Comparison of ENCODE assay signal across 23 cellular contexts in the genomic region with DNA sequence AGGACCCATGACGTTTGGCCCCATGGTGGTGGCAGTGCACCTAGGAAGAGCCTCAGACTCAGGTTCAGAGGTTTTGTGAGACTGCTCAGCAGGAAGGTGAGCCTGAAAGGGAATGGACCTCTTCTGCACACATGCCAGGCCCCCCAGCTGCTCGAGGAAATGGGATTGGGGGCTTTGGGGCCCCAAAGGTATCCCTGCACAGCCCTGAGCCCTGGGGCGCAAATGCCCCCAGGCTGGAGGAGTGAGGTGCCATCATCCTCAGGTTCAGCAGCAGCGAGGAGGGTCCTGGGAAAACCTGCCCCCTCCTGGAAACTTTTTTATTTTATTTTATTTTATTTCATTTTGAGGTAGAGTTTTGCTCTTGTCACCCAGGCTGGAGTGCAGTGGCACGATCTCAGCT.
DNase-seq lines count a peak whose midpoint lies in the region; ATAC-seq and TF ChIP-seq lines count a peak whose summit lies in the region.
"Had no signal": no experiment of that assay in that cellular context is flagged by ENCODE, and none has a peak within 500 bp of the region (broad histone marks: within the 10 kb centered on the region; RNA-seq: fewer than 3 reads in every experiment).

No MANE protein-coding gene starts in this region.

- H3K27me3 ChIP-seq in endodermal cell (ENCODE audit: control insufficient read depth, insufficient read depth, low read length, poor library complexity, severe bottlenecking), result no peaks in the 10 kb centered on the region
- H3K27me3 ChIP-seq: BE2C, Peyer's patch, SJSA1 had no signal

- no peak for ATAC-seq in HG03469 (IDR thresholded peaks at IDR 0.05; ENCODE audit: unreplicated experiment)
- ATAC-seq: A549 had no signal

- peak; percentile 24 for TF ChIP-seq CTCF in endodermal cell (conservative IDR thresholded peaks at IDR 0.05)
- no peak for TF ChIP-seq CTCF in osteocyte (IDR thresholded peaks at IDR 0.05)

- H3K4me1 ChIP-seq in endodermal cell (ENCODE audit: control insufficient read depth, insufficient read depth, low read length), result no peaks in the 10 kb centered on the region
- H3K4me1 ChIP-seq: SJSA1 had no signal

- H3K27ac ChIP-seq in endodermal cell (ENCODE audit: low read depth, low read length), result no peak overlapping the region
- H3K27ac ChIP-seq: A549, Peyer's patch, SJSA1 had no signal

- in situ Hi-C loops in G401 (cut with HindIII; ENCODE audit: low sequenced_read_pairs), result no loop called here

- H3K27me3 Mint-ChIP-seq in endodermal cell (ENCODE audit: insufficient read depth), result peaks cover 23% of the 10 kb centered on the region
- H3K27me3 Mint-ChIP-seq in osteocyte (ENCODE audit: unreplicated experiment), result peaks cover 33% of the 10 kb centered on the region

- H3K36me3 Mint-ChIP-seq in endodermal cell (ENCODE audit: low read depth) (no peaks in the 10 kb centered on the region), osteocyte (ENCODE audit: unreplicated experiment) (no peaks in the 10 kb centered on the region)

- no peaks in the 10 kb centered on the region for H3K9me3 ChIP-seq in endodermal cell (ENCODE audit: control insufficient read depth, low read length)
- H3K9me3 ChIP-seq: A549, BE2C, Peyer's patch, SJSA1 had no signal

- 70 to 100% methylated on average over 1 to 5 of the region's 5 CpGs for WGBS in endodermal cell (ENCODE audit: insufficient coverage in 1 of 2, insufficient read length in 1 of 2), 2 experiments

- no peak overlapping the region for H3K9ac ChIP-seq in endodermal cell (ENCODE audit: extremely low read depth, low read length, poor library complexity, severe bottlenecking)

- H3K27ac Mint-ChIP-seq in endodermal cell (no peak overlapping the region), osteocyte (ENCODE audit: unreplicated experiment) (no peak overlapping the region)
- H3K27ac Mint-ChIP-seq: CD4-positive, alpha-beta T cell; H9; HFFc6 had no signal

- DNase-seq in AG20443 (ENCODE audit: low spot score) (peak; percentile 3), D341Med (ENCODE audit: low spot score) (peak; percentile 23), endodermal cell (no peak), osteocyte (ENCODE audit: extremely low spot score, unreplicated experiment) (peak; percentile 56), G401 (ENCODE audit: low spot score) (no peak), cortex of kidney (lab: John Stamatoyannopoulos, UW) (no peak)
- DNase-seq: BE2C; CD4-positive, alpha-beta T cell; COR-L47; DND-41; H9; HFFc6; KBM-7; MM.1S; NCI-H1048; NCI-H1417 treated with DMSO at 0.1 percent for 48 hours; NCI-H187; NCI-H446; NCI-H526; Peyer's patch had no signal

- no peak overlapping the region for H3K4me3 ChIP-seq in endodermal cell (ENCODE audit: low read length)
- H3K4me3 ChIP-seq: A549, Peyer's patch, SJSA1 had no signal

- H3K9me3 Mint-ChIP-seq in endodermal cell, result no peaks in the 10 kb centered on the region
- H3K9me3 Mint-ChIP-seq in osteocyte (ENCODE audit: unreplicated experiment), result no peaks in the 10 kb centered on the region
- H3K9me3 Mint-ChIP-seq: CD4-positive, alpha-beta T cell; H9; HFFc6 had no signal

- peaks cover 15% of the 10 kb centered on the region for H3K4me1 Mint-ChIP-seq in endodermal cell
- no peaks in the 10 kb centered on the region for H3K4me1 Mint-ChIP-seq in osteocyte (ENCODE audit: unreplicated experiment)

- H3K4me3 Mint-ChIP-seq in endodermal cell, result no peak overlapping the region
- no peak overlapping the region for H3K4me3 Mint-ChIP-seq in osteocyte (ENCODE audit: unreplicated experiment)
- H3K4me3 Mint-ChIP-seq: CD4-positive, alpha-beta T cell; H9; HFFc6 had no signal

- no peaks in the 10 kb centered on the region for H3K36me3 ChIP-seq in endodermal cell (ENCODE audit: control insufficient read depth, insufficient read depth, low read length)
- H3K36me3 ChIP-seq: BE2C, Peyer's patch, SJSA1 had no signal

Comparison
In these comparisons a context has a peak if more than half of its experiments do, and no peak if none do; other contexts are left out.
1. DNase-seq: peak in AG20443 (single experiment), D341Med (single experiment) and osteocyte (single experiment); none in endodermal cell (single experiment), G401 (single experiment) and cortex of kidney (single experiment).